ENCODE assay signal across 8 cellular contexts in genomic region chr2:201116959-201117734, GRCh38. TPM values are rescaled to one million over a fixed set of nuclear protein-coding genes. Genes with fewer than 3 reads are reported as not detected.
DNase-seq lines count a peak whose midpoint lies in the region; ATAC-seq, FAIRE-seq and TF ChIP-seq lines count a peak whose summit lies in the region.

No MANE protein-coding gene starts in this region.

- SMC1A ChIA-PET in GM12878 (lab: Charles Lee; ENCODE audit: uncharacterized antibody, unreplicated experiment): interaction anchor here (0.7 to 9.4 kb wide), 21 partner anchors 14 to 161 kb away, joined by 3 to 143 read pairs (median 4); partner anchors contain the start of genes CASP10, NDUFB3 and ORC2

- no peaks in the 10 kb centered on the region for H3K9me3 ChIP-seq in PC-3 (ENCODE audit: low read length)
- H3K9me3 ChIP-seq in GM12878 (replicated peaks; ENCODE audit: control insufficient read depth, insufficient read depth, low read length): no peaks in the 10 kb centered on the region
- no peaks in the 10 kb centered on the region for H3K9me3 ChIP-seq in hepatocyte (ENCODE audit: low read depth)

- POLR2A ChIA-PET in AG04449 (lab: Yijun Ruan, JAX): interaction anchor here (0.9 to 2.2 kb wide), 3 partner anchors 13 to 34 kb away, joined by 5 to 7 read pairs (median 6); no protein-coding TSS in a partner anchor
- POLR2A ChIA-PET in PC-3 (lab: Charles Lee; ENCODE audit: unreplicated experiment): interaction anchor here (0.8 to 1.1 kb wide), 2 partner anchors 13 to 34 kb away, joined by 4 read pairs; no protein-coding TSS in a partner anchor
- POLR2A ChIA-PET in GM12878 (lab: Charles Lee): interaction anchor here (0.8 to 7.0 kb wide), 15 partner anchors 14 to 254 kb away, joined by 3 to 127 read pairs (median 4); partner anchors contain the start of genes HYCC2, NDUFB3, NIF3L1 and ORC2

- peak; percentile 37 for TF ChIP-seq CTCF in AG04449 (IDR thresholded peaks at IDR 0.05; ENCODE audit: insufficient read depth, low read length, missing control alignments)
- TF ChIP-seq CTCF in GM12864 (IDR thresholded peaks at IDR 0.05; ENCODE audit: low read depth, low read length, missing control alignments): peak; percentile 45
- TF ChIP-seq CTCF in PC-3 (conservative IDR thresholded peaks at IDR 0.05; ENCODE audit: low read depth, low read length): peak; percentile 46; the same call in 1 of the 2 replicates
- TF ChIP-seq CTCF in GM12878 (IDR thresholded peaks at IDR 0.05 in 2 of 3, conservative IDR thresholded peaks at IDR 0.05 in 1 of 3; ENCODE audit: control insufficient read depth in 2 of 3, extremely low read depth in 1 of 3, insufficient read depth in 1 of 3, low read depth in 3 of 3, low read length in 3 of 3): peak; percentile 36 to 52 (median 41); a peak in 5 of 6 replicates
- TF ChIP-seq CTCF in hepatocyte (IDR thresholded peaks at IDR 0.05; ENCODE audit: poor library complexity): peak; percentile 11

- H4K20me1 ChIP-seq in PC-3 (ENCODE audit: low read length) (no peaks in the 10 kb centered on the region), GM12878 (ENCODE audit: control insufficient read depth, insufficient read depth) (no peaks in the 10 kb centered on the region), hepatocyte (ENCODE audit: insufficient read depth, poor library complexity, severe bottlenecking) (peaks cover 6% of the 10 kb centered on the region)

- no peaks in the 10 kb centered on the region for H3K9me2 ChIP-seq in PC-3 (replicated peaks; ENCODE audit: low read length)
- no peaks in the 10 kb centered on the region for H3K9me2 ChIP-seq in hepatocyte (replicated peaks; ENCODE audit: insufficient read depth)

- ATAC-seq in HG03521 (IDR thresholded peaks at IDR 0.05; ENCODE audit: unreplicated experiment): peak; percentile 19
- ATAC-seq in PC-3: peak; percentile 25
- ATAC-seq in GM12878: peak; percentile 39
- peak; percentile 76 for ATAC-seq in sciatic nerve
- ATAC-seq in HG03469 (IDR thresholded peaks at IDR 0.05; ENCODE audit: unreplicated experiment): no peak

- CTCF ChIA-PET in AG04449 (lab: Yijun Ruan, JAX): interaction anchor here (0.7 to 8.4 kb wide), 17 partner anchors 11 to 211 kb away, joined by 3 to 90 read pairs (median 6); no protein-coding TSS in a partner anchor
- CTCF ChIA-PET in PC-3 (lab: Charles Lee): interaction anchor here (0.6 to 1.6 kb wide), 5 partner anchors 41 to 1064 kb away, joined by 3 to 27 read pairs (median 5); no protein-coding TSS in a partner anchor
- CTCF ChIA-PET in GM12878 (lab: Yijun Ruan, JAX): interaction anchor here (0.7 to 5.0 kb wide), 22 partner anchors 10 to 216 kb away, joined by 3 to 53 read pairs (median 6); partner anchors contain the start of genes CASP10 and HYCC2

- peak overlapping the region; percentile 96 for H3K27ac ChIP-seq in PC-3 (ENCODE audit: low read length)
- H3K27ac ChIP-seq in GM12878 (ENCODE audit: control insufficient read depth, insufficient read depth): peak overlapping the region; percentile 99
- H3K27ac ChIP-seq in hepatocyte: peak overlapping the region; percentile 98

- TF ChIP-seq EP300 in GM12878 (IDR thresholded peaks at IDR 0.05; ENCODE audit: borderline replicate concordance in 1 of 2, control insufficient read depth in 1 of 2, low read depth in 2 of 2, low read length in 2 of 2): peak in 1 of 2 experiments; percentile 36; a peak in 1 of 4 replicates

- peak overlapping the region; percentile 86 for H3K4me2 ChIP-seq in PC-3 (ENCODE audit: low read length)
- peak overlapping the region; percentile 98 for H3K4me2 ChIP-seq in GM12878 (ENCODE audit: control insufficient read depth, insufficient read depth)
- peak overlapping the region; percentile 89 for H3K4me2 ChIP-seq in hepatocyte

- peaks cover 17% of the 10 kb centered on the region for H3K4me1 ChIP-seq in PC-3 (ENCODE audit: insufficient read depth, low read length)
- H3K4me1 ChIP-seq in GM12878 (ENCODE audit: control insufficient read depth, insufficient read depth, low read length): peaks cover 7% of the 10 kb centered on the region
- H3K4me1 ChIP-seq in hepatocyte (ENCODE audit: insufficient read depth): peaks cover 10% of the 10 kb centered on the region

- peak overlapping the region; percentile 76 for H2AFZ ChIP-seq in PC-3 (ENCODE audit: low read length)
- peak overlapping the region; percentile 81 for H2AFZ ChIP-seq in GM12878 (ENCODE audit: control insufficient read depth, low read depth, low read length)
- peak overlapping the region; percentile 62 for H2AFZ ChIP-seq in hepatocyte

- peak overlapping the region; percentile 95 for H3K9ac ChIP-seq in PC-3 (ENCODE audit: low read length)
- H3K9ac ChIP-seq in GM12878 (ENCODE audit: control insufficient read depth, insufficient read depth, low read length): peak overlapping the region; percentile 99

- H3K27me3 ChIP-seq in PC-3 (ENCODE audit: low read length) (no peaks in the 10 kb centered on the region), GM12878 (replicated peaks in 1 of 2; ENCODE audit: control insufficient read depth in 2 of 2, insufficient read depth in 2 of 2, low read length in 1 of 2) (no peaks in the 10 kb centered on the region), hepatocyte (no peaks in the 10 kb centered on the region)

- RAD21 ChIA-PET in GM12878 (lab: Charles Lee; ENCODE audit: unreplicated experiment): interaction anchor here (0.7 to 7.7 kb wide), 11 partner anchors 36 to 304 kb away, joined by 3 to 71 read pairs (median 7); partner anchors contain the start of genes CASP10, NDUFB3 and ORC2

- H3K79me2 ChIP-seq in PC-3 (ENCODE audit: low read length): peaks cover 64% of the 10 kb centered on the region
- H3K79me2 ChIP-seq in GM12878 (ENCODE audit: control insufficient read depth, insufficient read depth, low read length): peaks cover 74% of the 10 kb centered on the region
- H3K79me2 ChIP-seq in hepatocyte: peaks cover 51% of the 10 kb centered on the region

- BruUV-seq in PC-3 (replicated peaks; lab: Mats Ljungman, UMichigan) (TSS peak; percentile 60), GM12878 (replicated peaks; lab: Mats Ljungman, UMichigan) (no TSS peak)

- FAIRE-seq in GM12878 (lab: Jason Lieb, UNC): no peak

- peaks cover 6% of the 10 kb centered on the region for H3F3A ChIP-seq in PC-3 (ENCODE audit: low read length, unreplicated experiment)

- intact Hi-C loops in PC-3 (cut with micrococcal nuclease) (loop anchor here (1.0 to 5.0 kb wide), 4 partner anchors 46 to 154 kb away; partner anchors contain the start of genes HYCC2 and ORC2), GM12878 (cut with micrococcal nuclease; ENCODE audit: unreplicated experiment) (loop anchor here (2.0 to 5.0 kb wide), 5 partner anchors 46 to 228 kb away; partner anchors contain the start of genes HYCC2, NIF3L1, ORC2 and PPIL3), sciatic nerve (cut with DNase I) (no loop called here)

- peak; percentile 51 for TF ChIP-seq POLR2A in GM12878 (IDR thresholded peaks at IDR 0.05; ENCODE audit: low read depth, low read length)

- TF ChIP-seq RAD21 in GM12878 (IDR thresholded peaks at IDR 0.05; ENCODE audit: insufficient read depth, low read depth, low read length): peak; percentile 39

- in situ Hi-C loops in GM12878 (cut with MboI): no loop called here

- H3K36me3 ChIP-seq in PC-3 (ENCODE audit: low read depth, low read length) (no peaks in the 10 kb centered on the region), GM12878 (ENCODE audit: control insufficient read depth in 2 of 2, insufficient read depth in 2 of 2, low read length in 1 of 2) (no peaks in the 10 kb centered on the region), hepatocyte (replicated peaks; ENCODE audit: insufficient read depth, low read depth) (no peaks in the 10 kb centered on the region)

- H3K4me3 ChIP-seq in AG04449 (ENCODE audit: low read depth, low read length): peak overlapping the region; percentile 61
- peak overlapping the region; percentile 83 for H3K4me3 ChIP-seq in GM12864 (ENCODE audit: low read depth, low read length)
- H3K4me3 ChIP-seq in PC-3 (ENCODE audit: low read length): peak overlapping the region; percentile 75
- peak overlapping the region; percentile 82 for H3K4me3 ChIP-seq in GM12878
- H3K4me3 ChIP-seq in hepatocyte: peak overlapping the region; percentile 40

- under 1% methylated on average over 22 of the region's 22 CpGs for WGBS in GM12878 (ENCODE audit: insufficient coverage, insufficient replicate concordance, low lambda C conversion rate, missing lambda C conversion rate)
- WGBS in hepatocyte (ENCODE audit: low lambda C conversion rate, missing lambda C conversion rate): 36% methylated on average over 22 of the region's 22 CpGs

- DNase-seq in AG04449 (ENCODE audit: low read depth, low spot score) (no peak), GM12864 (ENCODE audit: low read depth) (no peak), PC-3 (peak; percentile 89), GM12878 (ENCODE audit: low read depth, low spot score) (no peak), hepatocyte (ENCODE audit: low spot score) (peak; percentile 76), sciatic nerve (ENCODE audit: low spot score) (peak; percentile 86)

RNA-seq across cellular contexts. Expression of gene CFLAR, which starts 1.2 kb away (rescaled TPM):
- 32.1 and 33.5 TPM in 2 replicates for total RNA-seq in PC-3 (2014; rRNA removed)
- total RNA-seq in GM12878 (2013; cell fraction: nucleolus; rRNA removed): 905 and 928 TPM in 2 replicates
- total RNA-seq in GM12878 (2014; rRNA removed): 81.4 and 106 TPM in 2 replicates
- 109 and 110 TPM in 2 replicates for total RNA-seq in GM12878 (2014; rRNA removed; fragmentation: Illumina TruSeq; extraction: Trizol)
- total RNA-seq in GM12878 (2021): 97.7 and 99.5 TPM in 2 replicates
- polyA plus RNA-seq in GM12878 (2011; ENCODE audit: low read depth): 96.3 TPM
- 181 and 241 TPM in 2 replicates for polyA plus RNA-seq in GM12878 (2011; rRNA removed)
- 90.5 and 101 TPM in 2 replicates for polyA plus RNA-seq in GM12878 (2011; cell fraction: cytosol; rRNA removed)
- 157 and 170 TPM in 2 replicates for polyA plus RNA-seq in GM12878 (2011; cell fraction: nucleus; rRNA removed)
- polyA plus RNA-seq in GM12878 (2012): 109 and 116 TPM in 2 replicates
- polyA plus RNA-seq in GM12878 (2014; fragmentation: Illumina TruSeq; extraction: Trizol): 103 and 125 TPM in 2 replicates
- 100 to 1,000 TPM; 103 to 105 TPM for polyA plus RNA-seq in GM12878 (2014; fragmentation: Nextera tagmentation; extraction: Ambion mirVana)
- 70.5 and 80.6 TPM in 2 replicates for polyA plus RNA-seq in GM12878 (2014; rRNA removed)
- 10 to 100 TPM; 87.2 to 89.4 TPM for polyA plus RNA-seq in GM12878 (2016; fragmentation: Nextera tagmentation; extraction: Ambion mirVana)
- 249 and 253 TPM in 2 replicates for polyA minus RNA-seq in GM12878 (2011; rRNA and poly(A)+ RNA removed)
- 50.2 and 65.0 TPM in 2 replicates for polyA minus RNA-seq in GM12878 (2011; cell fraction: cytosol; rRNA and poly(A)+ RNA removed)
- polyA minus RNA-seq in GM12878 (2011; cell fraction: nucleus; rRNA and poly(A)+ RNA removed): 155 and 248 TPM in 2 replicates
- 60.6 and 65.9 TPM in 2 replicates for total RNA-seq in hepatocyte
- 46.0 and 54.1 TPM in 2 replicates for polyA plus RNA-seq in hepatocyte
- total RNA-seq in sciatic nerve: 210 TPM

RNA-seq across cellular contexts. Expression of gene NDUFB3, which starts 45.3 kb away (rescaled TPM):
- 154 and 176 TPM in 2 replicates for total RNA-seq in PC-3 (2014; rRNA removed)
- total RNA-seq in GM12878 (2013; cell fraction: nucleolus; rRNA removed): 4.3 and 7.4 TPM in 2 replicates
- total RNA-seq in GM12878 (2014; rRNA removed): 115 and 153 TPM in 2 replicates
- total RNA-seq in GM12878 (2014; rRNA removed; fragmentation: Illumina TruSeq; extraction: Trizol): 188 and 189 TPM in 2 replicates
- 129 and 146 TPM in 2 replicates for total RNA-seq in GM12878 (2021)
- 209 TPM for polyA plus RNA-seq in GM12878 (2011; ENCODE audit: low read depth)
- 157 and 257 TPM in 2 replicates for polyA plus RNA-seq in GM12878 (2011; rRNA removed)
- 44.7 and 46.5 TPM in 2 replicates for polyA plus RNA-seq in GM12878 (2011; cell fraction: cytosol; rRNA removed)
- 46.6 and 51.5 TPM in 2 replicates for polyA plus RNA-seq in GM12878 (2011; cell fraction: nucleus; rRNA removed)
- 113 and 145 TPM in 2 replicates for polyA plus RNA-seq in GM12878 (2012)
- 152 and 190 TPM in 2 replicates for polyA plus RNA-seq in GM12878 (2014; fragmentation: Illumina TruSeq; extraction: Trizol)
- 1,000 to 10,000 TPM; 1,005 to 1,059 TPM for polyA plus RNA-seq in GM12878 (2014; fragmentation: Nextera tagmentation; extraction: Ambion mirVana)
- 180 and 186 TPM in 2 replicates for polyA plus RNA-seq in GM12878 (2014; rRNA removed)
- 100 to 1,000 TPM; 665 to 671 TPM for polyA plus RNA-seq in GM12878 (2016; fragmentation: Nextera tagmentation; extraction: Ambion mirVana)
- 14.3 and 23.6 TPM in 2 replicates for polyA minus RNA-seq in GM12878 (2011; rRNA and poly(A)+ RNA removed)
- 10.8 and 20.4 TPM in 2 replicates for polyA minus RNA-seq in GM12878 (2011; cell fraction: cytosol; rRNA and poly(A)+ RNA removed)
- polyA minus RNA-seq in GM12878 (2011; cell fraction: nucleus; rRNA and poly(A)+ RNA removed): 4.4 and 5.4 TPM in 2 replicates
- total RNA-seq in hepatocyte: 83.0 and 96.2 TPM in 2 replicates
- 229 and 230 TPM in 2 replicates for polyA plus RNA-seq in hepatocyte
- 49.6 TPM for total RNA-seq in sciatic nerve

RNA-seq across cellular contexts. Expression of gene HYCC2, which starts 45.7 kb away (rescaled TPM):
- total RNA-seq in PC-3 (2014; rRNA removed) (3.6 and 5.5 TPM in 2 replicates), GM12878 (2014; rRNA removed) (6.0 and 7.3 TPM in 2 replicates), GM12878 (2014; rRNA removed; fragmentation: Illumina TruSeq; extraction: Trizol) (9.5 and 11.1 TPM in 2 replicates), GM12878 (2021) (15.2 and 17.4 TPM in 2 replicates), hepatocyte (8.0 and 9.7 TPM in 2 replicates), sciatic nerve (35.0 TPM)
- 59.1 and 62.7 TPM in 2 replicates for total RNA-seq in GM12878 (2013; cell fraction: nucleolus; rRNA removed)
- 2.7 TPM for polyA plus RNA-seq in GM12878 (2011; ENCODE audit: low read depth)
- polyA plus RNA-seq in GM12878 (2011; rRNA removed) (9.2 and 14.4 TPM in 2 replicates), GM12878 (2014; fragmentation: Illumina TruSeq; extraction: Trizol) (6.7 and 8.5 TPM in 2 replicates), GM12878 (2014; fragmentation: Nextera tagmentation; extraction: Ambion mirVana) (1 to 10 TPM; 3.4 to 6.8 TPM), GM12878 (2014; rRNA removed) (4.6 and 4.9 TPM in 2 replicates), GM12878 (2016; fragmentation: Nextera tagmentation; extraction: Ambion mirVana) (10 to 100 TPM; 11.6 to 12.9 TPM), hepatocyte (6.4 and 6.7 TPM in 2 replicates)
- 3.5 and 3.8 TPM in 2 replicates for polyA plus RNA-seq in GM12878 (2011; cell fraction: cytosol; rRNA removed)
- polyA plus RNA-seq in GM12878 (2011; cell fraction: nucleus; rRNA removed): 7.1 and 8.4 TPM in 2 replicates
- polyA plus RNA-seq in GM12878 (2012): 3.5 and 5.0 TPM in 2 replicates
- polyA minus RNA-seq in GM12878 (2011; rRNA and poly(A)+ RNA removed): 16.7 and 18.8 TPM in 2 replicates
- polyA minus RNA-seq in GM12878 (2011; cell fraction: cytosol; rRNA and poly(A)+ RNA removed): 4.7 and 5.9 TPM in 2 replicates
- polyA minus RNA-seq in GM12878 (2011; cell fraction: nucleus; rRNA and poly(A)+ RNA removed): 12.7 and 21.8 TPM in 2 replicates

Comparison
In these comparisons a context has a peak if more than half of its experiments do, and no peak if none do; other contexts are left out.
1. DNase-seq: peak in PC-3 (single experiment), hepatocyte (single experiment) and sciatic nerve (single experiment); none in AG04449 (single experiment), GM12864 (single experiment) and GM12878 (single experiment).
2. Peak in every context shown above with its lines, with median percentiles within 50 percentile points of each other: H3K4me3 ChIP-seq, CTCF ChIP-seq, H2AFZ ChIP-seq, H3K27ac ChIP-seq and H3K4me2 ChIP-seq.